ENCODE assay signal across 8 cellular contexts in the genomic region with DNA sequence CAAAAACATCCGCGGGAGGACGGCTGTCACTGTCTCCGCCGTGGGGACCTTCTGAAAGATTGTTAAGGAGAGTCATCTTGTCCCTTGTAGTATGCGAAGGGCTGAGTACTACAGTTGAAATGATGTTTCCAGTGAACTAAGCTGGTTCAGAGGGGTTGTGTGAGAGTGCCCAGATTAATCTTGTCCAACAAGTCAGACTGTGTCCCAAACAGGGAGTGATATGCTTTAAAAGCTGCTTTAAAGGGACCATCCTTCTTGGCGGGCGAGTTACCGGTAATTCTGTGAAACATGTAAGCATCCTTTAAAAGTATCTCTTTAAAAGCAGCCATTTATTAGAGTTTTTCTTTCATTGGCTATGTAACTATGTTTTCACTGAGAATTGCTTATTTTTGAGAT. TPM values are rescaled to one million over a fixed set of nuclear protein-coding genes. Genes with fewer than 3 reads are reported as not detected.
DNase-seq lines count a peak whose midpoint lies in the region; TF ChIP-seq lines count a peak whose summit lies in the region.

No MANE protein-coding gene starts in this region.

- no peaks in the 10 kb centered on the region for H3K9me3 Mint-ChIP-seq in activated naive CD4-positive, alpha-beta T cell treated with anti-CD3 and anti-CD28 coated beads for 36 hours
- no peaks in the 10 kb centered on the region for H3K9me3 Mint-ChIP-seq in brain
- no peaks in the 10 kb centered on the region for H3K9me3 Mint-ChIP-seq in type B pancreatic cell

- CTCF ChIA-PET in activated naive CD4-positive, alpha-beta T cell treated with anti-CD3 and anti-CD28 coated beads for 36 hours (lab: Charles Lee): interaction anchor here (0.9 kb wide), 1 partner anchor 297 kb away, joined by 3 read pairs; no protein-coding TSS in a partner anchor

- H3K36me3 Mint-ChIP-seq in activated naive CD4-positive, alpha-beta T cell treated with anti-CD3 and anti-CD28 coated beads for 36 hours (ENCODE audit: low read depth): peaks cover 5% of the 10 kb centered on the region
- H3K36me3 Mint-ChIP-seq in brain (peaks cover 5% of the 10 kb centered on the region), type B pancreatic cell (no peaks in the 10 kb centered on the region)

- peak overlapping the region; percentile 90 for H3K4me3 ChIP-seq in lower leg skin (ENCODE audit: low read depth, poor library complexity, severe bottlenecking)

- peak overlapping the region; percentile 94 for H3K27ac Mint-ChIP-seq in activated naive CD4-positive, alpha-beta T cell treated with anti-CD3 and anti-CD28 coated beads for 36 hours
- H3K27ac Mint-ChIP-seq in brain (peak overlapping the region; percentile 91 to 99 (median 99)), type B pancreatic cell (peak overlapping the region; percentile 88)

- no peak for DNase-seq in activated naive CD4-positive, alpha-beta T cell treated with anti-CD3 and anti-CD28 coated beads for 36 hours
- no peak for DNase-seq in activated naive CD4-positive, alpha-beta T cell treated with Interleukin-2 at 50 U/mL for 16 hours
- DNase-seq in lower leg skin (ENCODE audit: low spot score in 2 of 2) (no peak), type B pancreatic cell (ENCODE audit: extremely low spot score, unreplicated experiment) (no peak), DMS 273 treated with DMSO at 0.1 percent for 48 hours (lab: John Stamatoyannopoulos, UW) (no peak), GM20000 (ENCODE audit: low spot score) (no peak), cerebellum (ENCODE audit: low spot score) (no peak)

- H3K4me3 Mint-ChIP-seq in activated naive CD4-positive, alpha-beta T cell treated with anti-CD3 and anti-CD28 coated beads for 36 hours: peak overlapping the region; percentile 95
- H3K4me3 Mint-ChIP-seq in brain (peak overlapping the region; percentile 93 to 100 (median 98)), type B pancreatic cell (peak overlapping the region; percentile 93)

- no peaks in the 10 kb centered on the region for H3K27me3 Mint-ChIP-seq in activated naive CD4-positive, alpha-beta T cell treated with anti-CD3 and anti-CD28 coated beads for 36 hours (ENCODE audit: low read depth)
- H3K27me3 Mint-ChIP-seq in brain: peaks cover 15% of the 10 kb centered on the region
- H3K27me3 Mint-ChIP-seq in type B pancreatic cell: no peaks in the 10 kb centered on the region

- TF ChIP-seq CTCF in brain (conservative IDR thresholded peaks at IDR 0.05): no peak
- TF ChIP-seq CTCF in lower leg skin (IDR thresholded peaks at IDR 0.05): no peak
- no peak for TF ChIP-seq CTCF in type B pancreatic cell (conservative IDR thresholded peaks at IDR 0.05)
- TF ChIP-seq CTCF in GM20000 (IDR thresholded peaks at IDR 0.05; ENCODE audit: extremely low read depth, missing control alignments): no peak

- no peak for TF ChIP-seq POLR2A in lower leg skin (IDR thresholded peaks at IDR 0.05)

- WGBS in lower leg skin, 2 donors: 6 to 7% methylated on average over 9 of the region's 9 CpGs

- intact Hi-C loops in activated naive CD4-positive, alpha-beta T cell treated with anti-CD3 and anti-CD28 coated beads for 36 hours (cut with micrococcal nuclease): loop anchor here (1.0 kb wide), 1 partner anchor 53 kb away; a partner anchor contains a TSS
- intact Hi-C loops in lower leg skin (cut with DNase I; ENCODE audit: low total_unique reads): no loop called here

- H3K4me1 Mint-ChIP-seq in activated naive CD4-positive, alpha-beta T cell treated with anti-CD3 and anti-CD28 coated beads for 36 hours (ENCODE audit: low read depth): peaks cover 33% of the 10 kb centered on the region
- peaks cover 45% of the 10 kb centered on the region for H3K4me1 Mint-ChIP-seq in brain
- peaks cover 14% of the 10 kb centered on the region for H3K4me1 Mint-ChIP-seq in type B pancreatic cell (ENCODE audit: unreplicated experiment)

RNA-seq across cellular contexts. Expression of a gene that starts 1.1 kb away (rescaled TPM):
- 10 to 100 TPM; 20.5 to 21.4 TPM for total RNA-seq in activated naive CD4-positive, alpha-beta T cell treated with anti-CD3 and anti-CD28 coated beads for 36 hours
- polyA plus RNA-seq in brain (ENCODE audit: insufficient read depth, low read depth, low replicate concordance): 15.6 TPM
- 10 to 100 TPM; 33.7 to 50.8 (median 41.3) TPM for total RNA-seq in lower leg skin
- total RNA-seq in type B pancreatic cell (ENCODE audit: low replicate concordance): 33.4 and 49.7 TPM in 2 replicates
- total RNA-seq in cerebellum: 36.5 TPM

RNA-seq across cellular contexts. Expression of a gene that starts 53.9 kb away (rescaled TPM):
- 1,000 to 10,000 TPM; 1,286 to 1,366 TPM for total RNA-seq in activated naive CD4-positive, alpha-beta T cell treated with anti-CD3 and anti-CD28 coated beads for 36 hours
- 470 TPM for polyA plus RNA-seq in brain (ENCODE audit: insufficient read depth, low read depth, low replicate concordance)
- total RNA-seq in lower leg skin (100 to 1,000 TPM; 196 to 301 (median 255) TPM), type B pancreatic cell (ENCODE audit: low replicate concordance) (585 and 652 TPM in 2 replicates), cerebellum (271 TPM)
